26 cellular contexts compared by ENCODE assay signal in genomic region chr3:113677745-113678144, GRCh38.
"Had no signal": no experiment of that assay in that cellular context is flagged by ENCODE, and none has a peak within 500 bp of the region (broad histone marks: within the 10 kb centered on the region; RNA-seq: fewer than 3 reads in every experiment).

No MANE protein-coding gene starts in this region.

- H3K27ac ChIP-seq: body of pancreas, cardiac muscle cell, ovary, prostate gland, thoracic aorta, vagina had no signal

- H3K4me1 ChIP-seq: left lung, prostate gland, vagina had no signal

- H3K9me3 ChIP-seq: body of pancreas, left lung, neutrophil, ovary, prostate gland, spleen, thoracic aorta, vagina had no signal

- H3K36me3 ChIP-seq: ovary, prostate gland, thoracic aorta had no signal

- H3K9me3 Mint-ChIP-seq: activated CD4-positive, alpha-beta memory T cell treated with anti-CD3 and anti-CD28 coated beads, Interleukin-2, amount 10 ng/mL, durations not matched to agents 7 days and 5 days; activated naive CD4-positive, alpha-beta T cell treated with anti-CD3 and anti-CD28 coated beads, Interleukin-2, amount 10 ng/mL, durations not matched to agents 7 days and 5 days had no signal

- DNase-seq: activated CD4-positive, alpha-beta memory T cell treated with anti-CD3 and anti-CD28 coated beads, Interleukin-2, amount 10 ng/mL, durations not matched to agents 7 days and 5 days; activated CD4-positive, alpha-beta T cell treated with anti-CD3 and anti-CD28 coated beads for 4 hours; activated CD4-positive, CD25-positive, alpha-beta regulatory T cell; activated effector memory CD4-positive, alpha-beta T cell treated with Interleukin-2 at 50 U/mL for 16 hours; activated naive CD4-positive, alpha-beta T cell treated with anti-CD3 and anti-CD28 coated beads, Interleukin-2, amount 10 ng/mL, durations not matched to agents 7 days and 5 days; activated T-cell treated with anti-CD3 and anti-CD28 coated beads, Interleukin-2, amount 50 U/mL, for 72 hours; anterior cingulate cortex; body of pancreas; erythroblast; foreskin fibroblast; kidney glomerular epithelial cell; left lung; ovary; spleen; stimulated activated CD4-positive, alpha-beta T cell treated with anti-CD3 and anti-CD28 coated beads, Interleukin-4, amount 100 ng/mL, for 1 hour; stimulated activated naive CD4-positive, alpha-beta T cell treated with Interleukin-2 at 50 U/mL for 16 hours; T-helper 9 cell had no signal

- H3K4me3 ChIP-seq: body of pancreas, cardiac muscle cell, left lung, lung, ovary, prostate gland, spleen, thoracic aorta, vagina had no signal

- H3K27me3 Mint-ChIP-seq: activated CD4-positive, alpha-beta memory T cell treated with anti-CD3 and anti-CD28 coated beads, Interleukin-2, amount 10 ng/mL, durations not matched to agents 7 days and 5 days; activated naive CD4-positive, alpha-beta T cell treated with anti-CD3 and anti-CD28 coated beads, Interleukin-2, amount 10 ng/mL, durations not matched to agents 7 days and 5 days; type B pancreatic cell had no signal

- H3K4me3 Mint-ChIP-seq: activated CD4-positive, alpha-beta memory T cell treated with anti-CD3 and anti-CD28 coated beads, Interleukin-2, amount 10 ng/mL, durations not matched to agents 7 days and 5 days; activated naive CD4-positive, alpha-beta T cell treated with anti-CD3 and anti-CD28 coated beads, Interleukin-2, amount 10 ng/mL, durations not matched to agents 7 days and 5 days; activated T-cell treated with anti-CD3 and anti-CD28 coated beads, Interleukin-2, amount 50 U/mL, for 72 hours; mesothelial cell of epicardium; nephron; type B pancreatic cell had no signal

- H3K27ac Mint-ChIP-seq: activated CD4-positive, alpha-beta memory T cell treated with anti-CD3 and anti-CD28 coated beads, Interleukin-2, amount 10 ng/mL, durations not matched to agents 7 days and 5 days; activated naive CD4-positive, alpha-beta T cell treated with anti-CD3 and anti-CD28 coated beads, Interleukin-2, amount 10 ng/mL, durations not matched to agents 7 days and 5 days; activated T-cell treated with anti-CD3 and anti-CD28 coated beads, Interleukin-2, amount 50 U/mL, for 72 hours; mesothelial cell of epicardium; nephron; type B pancreatic cell had no signal

- ATAC-seq: activated T-cell treated with anti-CD3 and anti-CD28 coated beads, Interleukin-2, amount 50 U/mL, for 72 hours; body of pancreas; left lung had no signal

- H3K27me3 ChIP-seq: body of pancreas, cardiac muscle cell, left lung, neutrophil, ovary, spleen, vagina had no signal

- H3K4me1 Mint-ChIP-seq: activated CD4-positive, alpha-beta memory T cell treated with anti-CD3 and anti-CD28 coated beads, Interleukin-2, amount 10 ng/mL, durations not matched to agents 7 days and 5 days; activated naive CD4-positive, alpha-beta T cell treated with anti-CD3 and anti-CD28 coated beads, Interleukin-2, amount 10 ng/mL, durations not matched to agents 7 days and 5 days; nephron had no signal
